ENCODE assay signal across 1 cellular context in genomic region chr17:44904001-44904984, GRCh38.
TF ChIP-seq lines count a peak whose summit lies in the region.

No MANE protein-coding gene starts in this region.

TF ChIP-seq in K562, 482 proteins besides CTCF, POLR2A, EP300 and RAD21:
- 0 out of 2 replicates have a peak, but pooled peaks have one; percentile 13 for TF ChIP-seq RBFOX2 (IDR thresholded peaks at IDR 0.05; ENCODE audit: low read depth, low read length)
- TF ChIP-seq MLLT1 (IDR thresholded peaks at IDR 0.05) = no peak
- TF ChIP-seq TCF7 (IDR thresholded peaks at IDR 0.05; ENCODE audit: borderline replicate concordance) = no peak
